ENCODE assay signal across 12 cellular contexts in genomic region chr11:27124514-27125264, GRCh38.
DNase-seq lines count a peak whose midpoint lies in the region; ATAC-seq and TF ChIP-seq lines count a peak whose summit lies in the region.
"Had no signal": no experiment of that assay in that cellular context is flagged by ENCODE, and none has a peak within 500 bp of the region (broad histone marks: within the 10 kb centered on the region; RNA-seq: fewer than 3 reads in every experiment).

No MANE protein-coding gene starts in this region.

- no peaks in the 10 kb centered on the region for H3K27me3 Mint-ChIP-seq in activated T-helper 1 cell treated with anti-CD3 and anti-CD28 coated beads, Interleukin-12 subunit alpha, Interleukin-12 subunit beta, Interleukin-2, Interleukin-4 antibody, amounts not matched to agents 30 ng/mL and 10 ng/mL and 1 ng/mL, durations not matched to agents 14 hours and 24 hours and 36 hours (ENCODE audit: insufficient read depth)

- no peak overlapping the region for H3K4me3 Mint-ChIP-seq in activated T-helper 1 cell treated with anti-CD3 and anti-CD28 coated beads, Interleukin-12 subunit alpha, Interleukin-12 subunit beta, Interleukin-2, Interleukin-4 antibody, amounts not matched to agents 30 ng/mL and 10 ng/mL and 1 ng/mL, durations not matched to agents 14 hours and 24 hours and 36 hours

- DNase-seq in D341Med (ENCODE audit: low spot score) (peak; percentile 20), astrocyte of the spinal cord (ENCODE audit: low read depth, low spot score) (peak; percentile 55), right lobe of liver (no peak), NCI-H1436 (lab: John Stamatoyannopoulos, UW) (no peak)
- DNase-seq in activated T-helper 1 cell treated with anti-CD3 and anti-CD28 coated beads, Interleukin-12 subunit alpha, Interleukin-12 subunit beta, Interleukin-2, Interleukin-4 antibody, amounts not matched to agents 30 ng/mL and 10 ng/mL and 1 ng/mL, durations not matched to agents 14 hours and 24 hours and 36 hours (ENCODE audit: low spot score) = no peak
- DNase-seq: activated CD4-positive, CD25-positive, alpha-beta regulatory T cell treated with anti-CD3 and anti-CD28 coated beads, Interleukin-2, amount 50 U/mL, for 72 hours; dorsolateral prefrontal cortex; GOT3; stimulated activated CD8-positive, alpha-beta memory T cell treated with anti-CD3 and anti-CD28 coated beads, Interleukin-4, amount 100 ng/mL, for 48 hours had no signal

- H3K36me3 ChIP-seq in right lobe of liver = no peaks in the 10 kb centered on the region

- H3K4me3 ChIP-seq in astrocyte of the spinal cord (ENCODE audit: low read depth, low read length) (no peak overlapping the region), right lobe of liver (no peak overlapping the region)
- H3K4me3 ChIP-seq: dorsolateral prefrontal cortex had no signal

- no peaks in the 10 kb centered on the region for H3K9me3 Mint-ChIP-seq in activated T-helper 1 cell treated with anti-CD3 and anti-CD28 coated beads, Interleukin-12 subunit alpha, Interleukin-12 subunit beta, Interleukin-2, Interleukin-4 antibody, amounts not matched to agents 30 ng/mL and 10 ng/mL and 1 ng/mL, durations not matched to agents 14 hours and 24 hours and 36 hours

- H3K4me1 ChIP-seq in right lobe of liver = no peaks in the 10 kb centered on the region

- H3K27me3 ChIP-seq in right lobe of liver = no peaks in the 10 kb centered on the region
- H3K27me3 ChIP-seq: dorsolateral prefrontal cortex had no signal

- in situ Hi-C loops in astrocyte of the spinal cord (cut with HindIII; ENCODE audit: low sequenced_read_pairs) = no loop called here

- H3K9me3 ChIP-seq in right lobe of liver = no peaks in the 10 kb centered on the region

- TF ChIP-seq CTCF in LNCAP (IDR thresholded peaks at IDR 0.05) (peak; percentile 49), astrocyte of the spinal cord (IDR thresholded peaks at IDR 0.05; ENCODE audit: low read depth, low read length) (peak; percentile 15), right lobe of liver (IDR thresholded peaks at IDR 0.05) (peak; percentile 36 to 58 (median 51))

- no peak for TF ChIP-seq POLR2A in right lobe of liver (IDR thresholded peaks at IDR 0.05)

- ATAC-seq in right lobe of liver (peak; percentile 87 to 92 (median 89)), GM21515 (IDR thresholded peaks at IDR 0.05; ENCODE audit: unreplicated experiment) (no peak), HG03045 (IDR thresholded peaks at IDR 0.05; ENCODE audit: unreplicated experiment) (no peak)

- H3K27ac Mint-ChIP-seq in activated T-helper 1 cell treated with anti-CD3 and anti-CD28 coated beads, Interleukin-12 subunit alpha, Interleukin-12 subunit beta, Interleukin-2, Interleukin-4 antibody, amounts not matched to agents 30 ng/mL and 10 ng/mL and 1 ng/mL, durations not matched to agents 14 hours and 24 hours and 36 hours = no peak overlapping the region

- H3K36me3 Mint-ChIP-seq in activated T-helper 1 cell treated with anti-CD3 and anti-CD28 coated beads, Interleukin-12 subunit alpha, Interleukin-12 subunit beta, Interleukin-2, Interleukin-4 antibody, amounts not matched to agents 30 ng/mL and 10 ng/mL and 1 ng/mL, durations not matched to agents 14 hours and 24 hours and 36 hours (ENCODE audit: low read depth) = no peaks in the 10 kb centered on the region

- no peak overlapping the region for H3K27ac ChIP-seq in right lobe of liver
- H3K27ac ChIP-seq: dorsolateral prefrontal cortex had no signal

- intact Hi-C loops in right lobe of liver (cut with DNase I) = loop anchor here in 1 of 2 donors (10.0 kb wide), 1 partner anchor 370 kb away; no protein-coding TSS in a partner anchor
- intact Hi-C loops in activated T-helper 1 cell treated with anti-CD3 and anti-CD28 coated beads, Interleukin-12 subunit alpha, Interleukin-12 subunit beta, Interleukin-2, Interleukin-4 antibody, amounts not matched to agents 30 ng/mL and 10 ng/mL and 1 ng/mL, durations not matched to agents 14 hours and 24 hours and 36 hours (cut with micrococcal nuclease) = no loop called here

- 87% methylated on average over 7 of the region's 7 CpGs for WGBS in right lobe of liver (ENCODE audit: insufficient coverage, low coverage, low lambda C conversion rate, missing lambda C conversion rate)

- no peaks in the 10 kb centered on the region for H3K4me1 Mint-ChIP-seq in activated T-helper 1 cell treated with anti-CD3 and anti-CD28 coated beads, Interleukin-12 subunit alpha, Interleukin-12 subunit beta, Interleukin-2, Interleukin-4 antibody, amounts not matched to agents 30 ng/mL and 10 ng/mL and 1 ng/mL, durations not matched to agents 14 hours and 24 hours and 36 hours (ENCODE audit: low read depth)

Comparison
In these comparisons a context has a peak if more than half of its experiments do, and no peak if none do; other contexts are left out.
1. DNase-seq: peak in D341Med (single experiment) and astrocyte of the spinal cord (single experiment); none in right lobe of liver (0 of 3), NCI-H1436 (single experiment) and activated T-helper 1 cell treated with anti-CD3 and anti-CD28 coated beads, Interleukin-12 subunit alpha, Interleukin-12 subunit beta, Interleukin-2, Interleukin-4 antibody, amounts not matched to agents 30 ng/mL and 10 ng/mL and 1 ng/mL, durations not matched to agents 14 hours and 24 hours and 36 hours (single experiment).
2. ATAC-seq: peak in right lobe of liver (4 of 4); none in GM21515 (single experiment) and HG03045 (single experiment).
3. Peak in every context shown above with its lines, with median percentiles within 50 percentile points of each other: CTCF ChIP-seq.